In the genomic region with DNA sequence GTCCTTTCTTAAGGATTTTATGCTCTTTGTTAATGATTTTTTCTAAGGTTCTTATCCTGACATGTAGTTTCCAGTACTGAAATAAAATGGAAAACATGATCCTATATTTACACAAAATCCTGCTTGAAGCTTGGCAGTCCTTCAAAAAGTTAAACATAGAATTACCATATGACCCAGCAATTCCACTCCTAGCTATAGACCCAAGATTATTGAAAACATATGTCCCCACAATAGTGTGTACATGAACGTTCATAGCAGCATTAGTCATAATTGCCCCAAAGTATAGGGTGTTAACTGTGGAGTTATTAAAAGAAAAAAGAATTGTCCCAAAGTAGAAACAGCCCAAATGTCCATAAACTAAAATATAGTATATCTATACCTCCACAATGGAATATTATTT, we compare ENCODE assay signal across 1 cellular context.
TF ChIP-seq lines count a peak whose summit lies in the region.

No MANE protein-coding gene starts in this region.

TF ChIP-seq in GM23338, 12 proteins besides CTCF, POLR2A, EP300 and RAD21 (continued from another document):
- TF ChIP-seq, protein P1, sequence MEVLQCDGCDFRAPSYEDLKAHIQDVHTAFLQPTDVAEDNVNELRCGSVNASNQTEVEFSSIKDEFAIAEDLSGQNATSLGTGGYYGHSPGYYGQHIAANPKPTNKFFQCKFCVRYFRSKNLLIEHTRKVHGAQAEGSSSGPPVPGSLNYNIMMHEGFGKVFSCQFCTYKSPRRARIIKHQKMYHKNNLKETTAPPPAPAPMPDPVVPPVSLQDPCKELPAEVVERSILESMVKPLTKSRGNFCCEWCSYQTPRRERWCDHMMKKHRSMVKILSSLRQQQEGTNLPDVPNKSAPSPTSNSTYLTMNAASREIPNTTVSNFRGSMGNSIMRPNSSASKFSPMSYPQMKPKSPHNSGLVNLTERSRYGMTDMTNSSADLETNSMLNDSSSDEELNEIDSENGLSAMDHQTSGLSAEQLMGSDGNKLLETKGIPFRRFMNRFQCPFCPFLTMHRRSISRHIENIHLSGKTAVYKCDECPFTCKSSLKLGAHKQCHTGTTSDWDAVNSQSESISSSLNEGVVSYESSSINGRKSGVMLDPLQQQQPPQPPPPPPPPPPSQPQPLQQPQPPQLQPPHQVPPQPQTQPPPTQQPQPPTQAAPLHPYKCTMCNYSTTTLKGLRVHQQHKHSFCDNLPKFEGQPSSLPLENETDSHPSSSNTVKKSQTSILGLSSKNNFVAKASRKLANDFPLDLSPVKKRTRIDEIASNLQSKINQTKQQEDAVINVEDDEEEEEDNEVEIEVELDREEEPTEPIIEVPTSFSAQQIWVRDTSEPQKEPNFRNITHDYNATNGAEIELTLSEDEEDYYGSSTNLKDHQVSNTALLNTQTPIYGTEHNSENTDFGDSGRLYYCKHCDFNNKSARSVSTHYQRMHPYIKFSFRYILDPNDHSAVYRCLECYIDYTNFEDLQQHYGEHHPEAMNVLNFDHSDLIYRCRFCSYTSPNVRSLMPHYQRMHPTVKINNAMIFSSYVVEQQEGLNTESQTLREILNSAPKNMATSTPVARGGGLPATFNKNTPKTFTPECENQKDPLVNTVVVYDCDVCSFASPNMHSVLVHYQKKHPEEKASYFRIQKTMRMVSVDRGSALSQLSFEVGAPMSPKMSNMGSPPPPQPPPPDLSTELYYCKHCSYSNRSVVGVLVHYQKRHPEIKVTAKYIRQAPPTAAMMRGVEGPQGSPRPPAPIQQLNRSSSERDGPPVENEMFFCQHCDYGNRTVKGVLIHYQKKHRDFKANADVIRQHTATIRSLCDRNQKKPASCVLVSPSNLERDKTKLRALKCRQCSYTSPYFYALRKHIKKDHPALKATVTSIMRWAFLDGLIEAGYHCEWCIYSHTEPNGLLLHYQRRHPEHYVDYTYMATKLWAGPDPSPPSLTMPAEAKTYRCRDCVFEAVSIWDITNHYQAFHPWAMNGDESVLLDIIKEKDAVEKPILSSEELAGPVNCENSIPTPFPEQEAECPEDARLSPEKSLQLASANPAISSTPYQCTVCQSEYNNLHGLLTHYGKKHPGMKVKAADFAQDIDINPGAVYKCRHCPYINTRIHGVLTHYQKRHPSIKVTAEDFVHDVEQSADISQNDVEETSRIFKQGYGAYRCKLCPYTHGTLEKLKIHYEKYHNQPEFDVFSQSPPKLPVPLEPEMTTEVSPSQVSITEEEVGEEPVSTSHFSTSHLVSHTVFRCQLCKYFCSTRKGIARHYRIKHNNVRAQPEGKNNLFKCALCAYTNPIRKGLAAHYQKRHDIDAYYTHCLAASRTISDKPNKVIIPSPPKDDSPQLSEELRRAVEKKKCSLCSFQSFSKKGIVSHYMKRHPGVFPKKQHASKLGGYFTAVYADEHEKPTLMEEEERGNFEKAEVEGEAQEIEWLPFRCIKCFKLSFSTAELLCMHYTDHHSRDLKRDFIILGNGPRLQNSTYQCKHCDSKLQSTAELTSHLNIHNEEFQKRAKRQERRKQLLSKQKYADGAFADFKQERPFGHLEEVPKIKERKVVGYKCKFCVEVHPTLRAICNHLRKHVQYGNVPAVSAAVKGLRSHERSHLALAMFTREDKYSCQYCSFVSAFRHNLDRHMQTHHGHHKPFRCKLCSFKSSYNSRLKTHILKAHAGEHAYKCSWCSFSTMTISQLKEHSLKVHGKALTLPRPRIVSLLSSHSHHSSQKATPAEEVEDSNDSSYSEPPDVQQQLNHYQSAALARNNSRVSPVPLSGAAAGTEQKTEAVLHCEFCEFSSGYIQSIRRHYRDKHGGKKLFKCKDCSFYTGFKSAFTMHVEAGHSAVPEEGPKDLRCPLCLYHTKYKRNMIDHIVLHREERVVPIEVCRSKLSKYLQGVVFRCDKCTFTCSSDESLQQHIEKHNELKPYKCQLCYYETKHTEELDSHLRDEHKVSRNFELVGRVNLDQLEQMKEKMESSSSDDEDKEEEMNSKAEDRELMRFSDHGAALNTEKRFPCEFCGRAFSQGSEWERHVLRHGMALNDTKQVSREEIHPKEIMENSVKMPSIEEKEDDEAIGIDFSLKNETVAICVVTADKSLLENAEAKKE (CRISPR knock-in tag; IDR thresholded peaks at IDR 0.05): no peak
- TF ChIP-seq, protein P2, sequence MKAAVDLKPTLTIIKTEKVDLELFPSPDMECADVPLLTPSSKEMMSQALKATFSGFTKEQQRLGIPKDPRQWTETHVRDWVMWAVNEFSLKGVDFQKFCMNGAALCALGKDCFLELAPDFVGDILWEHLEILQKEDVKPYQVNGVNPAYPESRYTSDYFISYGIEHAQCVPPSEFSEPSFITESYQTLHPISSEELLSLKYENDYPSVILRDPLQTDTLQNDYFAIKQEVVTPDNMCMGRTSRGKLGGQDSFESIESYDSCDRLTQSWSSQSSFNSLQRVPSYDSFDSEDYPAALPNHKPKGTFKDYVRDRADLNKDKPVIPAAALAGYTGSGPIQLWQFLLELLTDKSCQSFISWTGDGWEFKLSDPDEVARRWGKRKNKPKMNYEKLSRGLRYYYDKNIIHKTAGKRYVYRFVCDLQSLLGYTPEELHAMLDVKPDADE (IDR thresholded peaks at IDR 0.05): no peak
